13 cellular contexts compared by ENCODE assay signal in the genomic region with DNA sequence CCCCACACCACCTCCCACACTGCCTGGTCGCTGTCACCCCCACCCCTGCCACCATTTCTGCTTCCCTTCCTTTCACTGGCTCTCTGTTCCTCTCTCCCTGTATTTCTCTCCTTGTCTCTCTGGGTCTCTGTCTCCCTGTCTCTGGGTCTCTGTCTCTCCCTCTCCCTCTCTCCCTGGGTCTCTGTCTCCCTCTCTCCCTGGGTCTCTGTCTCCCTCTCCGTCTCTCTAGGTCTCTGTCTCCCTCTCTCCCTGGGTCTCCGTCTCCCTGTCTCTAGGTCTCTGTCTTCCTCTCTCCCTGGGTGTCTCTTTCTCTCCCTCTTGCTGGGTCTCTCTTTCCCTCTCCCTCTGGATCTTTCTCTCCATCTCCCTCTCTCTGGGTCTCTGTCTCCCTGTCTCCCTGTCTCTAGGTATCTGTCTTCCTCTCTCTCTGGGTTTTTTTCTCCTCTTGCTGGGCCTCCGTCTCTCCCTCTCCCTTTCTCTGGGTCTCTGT. TPM values are rescaled to one million over a fixed set of nuclear protein-coding genes. Genes with fewer than 3 reads are reported as not detected.
DNase-seq lines count a peak whose midpoint lies in the region; ATAC-seq and TF ChIP-seq lines count a peak whose summit lies in the region.
"Had no signal": no experiment of that assay in that cellular context is flagged by ENCODE, and none has a peak within 500 bp of the region (broad histone marks: within the 10 kb centered on the region; RNA-seq: fewer than 3 reads in every experiment).

No MANE protein-coding gene starts in this region.

- no peak for TF ChIP-seq POLR2A in vagina (IDR thresholded peaks at IDR 0.05)

- no peaks in the 10 kb centered on the region for H3K9me3 Mint-ChIP-seq in endodermal cell
- H3K9me3 Mint-ChIP-seq in activated CD4-positive, alpha-beta T cell treated with anti-CD3 and anti-CD28 coated beads for 36 hours (ENCODE audit: low read depth), result no peaks in the 10 kb centered on the region
- H3K9me3 Mint-ChIP-seq: IgD-negative memory B cell, type B pancreatic cell had no signal

- ATAC-seq in activated CD4-positive, alpha-beta T cell treated with anti-CD3 and anti-CD28 coated beads for 36 hours, result no peak

- POLR2A ChIA-PET in activated CD4-positive, alpha-beta T cell treated with anti-CD3 and anti-CD28 coated beads for 36 hours (lab: Charles Lee), result no interaction called here

- TF ChIP-seq CTCF in left ventricle myocardium inferior (IDR thresholded peaks at IDR 0.05; ENCODE audit: borderline replicate concordance), result no peak
- TF ChIP-seq CTCF in endodermal cell (conservative IDR thresholded peaks at IDR 0.05), result no peak
- no peak for TF ChIP-seq CTCF in parathyroid adenoma (IDR thresholded peaks at IDR 0.05)
- TF ChIP-seq CTCF in vagina (IDR thresholded peaks at IDR 0.05), result no peak

- intact Hi-C loops in left ventricle myocardium inferior (cut with micrococcal nuclease) (no loop called here), cardiac septum (cut with DNase I) (loop anchor here (10.0 kb wide), 1 partner anchor 194 kb away; no protein-coding TSS in a partner anchor), vagina (cut with DNase I) (no loop called here)
- intact Hi-C loops in activated CD4-positive, alpha-beta T cell treated with anti-CD3 and anti-CD28 coated beads for 36 hours (cut with DNase I, micrococcal nuclease), result no loop called here

- H3K9ac ChIP-seq in endodermal cell (ENCODE audit: extremely low read depth, low read length, poor library complexity, severe bottlenecking) (no peak overlapping the region), parathyroid adenoma (no peak overlapping the region)

- H3K4me1 Mint-ChIP-seq in endodermal cell, result peaks cover 4% of the 10 kb centered on the region
- H3K4me1 Mint-ChIP-seq in activated CD4-positive, alpha-beta T cell treated with anti-CD3 and anti-CD28 coated beads for 36 hours, result peaks cover 9% of the 10 kb centered on the region

- 81 to 89% methylated on average over 4 of the region's 4 CpGs for WGBS in endodermal cell (ENCODE audit: insufficient coverage in 1 of 2, insufficient read length in 1 of 2), 2 experiments

- no peak overlapping the region for H3K4me3 ChIP-seq in left ventricle myocardium inferior
- no peak overlapping the region for H3K4me3 ChIP-seq in endodermal cell (ENCODE audit: low read length)
- H3K4me3 ChIP-seq in parathyroid adenoma (ENCODE audit: low read depth, low read length), result no peak overlapping the region
- no peak overlapping the region for H3K4me3 ChIP-seq in vagina
- H3K4me3 ChIP-seq: skin epidermis had no signal

- no peak overlapping the region for H3K4me2 ChIP-seq in parathyroid adenoma (ENCODE audit: low read length)

- peak overlapping the region; percentile 26 for H3K27ac Mint-ChIP-seq in endodermal cell
- H3K27ac Mint-ChIP-seq in activated CD4-positive, alpha-beta T cell treated with anti-CD3 and anti-CD28 coated beads for 36 hours, result no peak overlapping the region
- H3K27ac Mint-ChIP-seq: type B pancreatic cell had no signal

- peaks cover 29% of the 10 kb centered on the region for H3K79me2 ChIP-seq in parathyroid adenoma

- H3K4me3 Mint-ChIP-seq in endodermal cell, result no peak overlapping the region
- no peak overlapping the region for H3K4me3 Mint-ChIP-seq in activated CD4-positive, alpha-beta T cell treated with anti-CD3 and anti-CD28 coated beads for 36 hours
- H3K4me3 Mint-ChIP-seq: type B pancreatic cell had no signal

- H3K27me3 Mint-ChIP-seq in endodermal cell (ENCODE audit: insufficient read depth), result no peaks in the 10 kb centered on the region
- H3K27me3 Mint-ChIP-seq in activated CD4-positive, alpha-beta T cell treated with anti-CD3 and anti-CD28 coated beads for 36 hours, result no peaks in the 10 kb centered on the region
- H3K27me3 Mint-ChIP-seq: type B pancreatic cell had no signal

- H3K27ac ChIP-seq in left ventricle myocardium inferior (replicated peaks) (peak overlapping the region; percentile 84), endodermal cell (ENCODE audit: low read depth, low read length) (peak overlapping the region; percentile 75), parathyroid adenoma (peak overlapping the region; percentile 19), vagina (peak overlapping the region; percentile 90)

- H3K36me3 Mint-ChIP-seq in endodermal cell (ENCODE audit: low read depth), result no peaks in the 10 kb centered on the region
- H3K36me3 Mint-ChIP-seq in activated CD4-positive, alpha-beta T cell treated with anti-CD3 and anti-CD28 coated beads for 36 hours (ENCODE audit: low read depth), result no peaks in the 10 kb centered on the region
- H3K36me3 Mint-ChIP-seq: IgD-negative memory B cell, type B pancreatic cell had no signal

- H2AFZ ChIP-seq in parathyroid adenoma, result no peak overlapping the region

- DNase-seq in left ventricle myocardium inferior, result no peak
- no peak for DNase-seq in cardiac septum (ENCODE audit: low spot score)
- DNase-seq in endodermal cell, result peak; percentile 39
- no peak for DNase-seq in vagina (ENCODE audit: extremely low spot score in 2 of 2)
- no peak for DNase-seq in NOMO-1 treated with DMSO at 0.1 percent for 48 hours (lab: John Stamatoyannopoulos, UW; ENCODE audit: unreplicated experiment)
- no peak for DNase-seq in NCI-H526 treated with DMSO at 0.1 percent for 48 hours (lab: John Stamatoyannopoulos, UW)
- DNase-seq in activated CD4-positive, alpha-beta T cell treated with anti-CD3 and anti-CD28 coated beads for 36 hours, result no peak
- DNase-seq: SIG-M5 had no signal

- CTCF ChIA-PET in activated CD4-positive, alpha-beta T cell treated with anti-CD3 and anti-CD28 coated beads for 36 hours (lab: Charles Lee), result no interaction called here

- H3K36me3 ChIP-seq in left ventricle myocardium inferior, result no peaks in the 10 kb centered on the region
- no peaks in the 10 kb centered on the region for H3K36me3 ChIP-seq in endodermal cell (ENCODE audit: control insufficient read depth, insufficient read depth, low read length)
- no peaks in the 10 kb centered on the region for H3K36me3 ChIP-seq in parathyroid adenoma (ENCODE audit: control insufficient read depth, insufficient read depth, low read length)
- H3K36me3 ChIP-seq in vagina, result no peaks in the 10 kb centered on the region

- H3K9me3 ChIP-seq in left ventricle myocardium inferior (replicated peaks) (no peaks in the 10 kb centered on the region), endodermal cell (ENCODE audit: control insufficient read depth, low read length) (no peaks in the 10 kb centered on the region), parathyroid adenoma (ENCODE audit: control insufficient read depth, low read length) (no peaks in the 10 kb centered on the region), vagina (no peaks in the 10 kb centered on the region)

- peaks cover 55% of the 10 kb centered on the region for H3K4me1 ChIP-seq in left ventricle myocardium inferior
- H3K4me1 ChIP-seq in endodermal cell (ENCODE audit: control insufficient read depth, insufficient read depth, low read length), result no peaks in the 10 kb centered on the region
- no peaks in the 10 kb centered on the region for H3K4me1 ChIP-seq in parathyroid adenoma
- H3K4me1 ChIP-seq in vagina, result peaks cover 43% of the 10 kb centered on the region

- no peaks in the 10 kb centered on the region for H3K27me3 ChIP-seq in left ventricle myocardium inferior (ENCODE audit: low read depth)
- H3K27me3 ChIP-seq in endodermal cell (ENCODE audit: control insufficient read depth, insufficient read depth, low read length, poor library complexity, severe bottlenecking), result no peaks in the 10 kb centered on the region
- H3K27me3 ChIP-seq in parathyroid adenoma (ENCODE audit: control insufficient read depth, insufficient read depth, low read length), result no peaks in the 10 kb centered on the region
- no peaks in the 10 kb centered on the region for H3K27me3 ChIP-seq in vagina

RNA-seq across cellular contexts. Expression of a gene that starts 21.6 kb away (rescaled TPM):
- total RNA-seq in left ventricle myocardium inferior (6.2 TPM), cardiac septum (5.4 TPM), endodermal cell (10 to 100 TPM in 1 of 2 donors, 1 to 10 TPM in 1; 9.4 to 11.2 TPM), vagina (8.3 TPM)
- polyA plus RNA-seq in endodermal cell (2013, experiment 1 of 2), result 5.7 TPM
- polyA plus RNA-seq in endodermal cell (2013, experiment 2 of 2), result 5.3 TPM
- 10 to 100 TPM in 1 of 2 experiments, 1 to 10 TPM in 1; 9.9 to 11.9 TPM for total RNA-seq in activated CD4-positive, alpha-beta T cell treated with anti-CD3 and anti-CD28 coated beads for 36 hours

RNA-seq across cellular contexts. Expression of a gene that starts 25.1 kb away (rescaled TPM):
- total RNA-seq in left ventricle myocardium inferior (9.7 TPM), cardiac septum (8.8 TPM), endodermal cell (10 to 100 TPM; 26.6 to 29.7 TPM), vagina (7.4 TPM)
- polyA plus RNA-seq in endodermal cell (2013, experiment 1 of 2), result 20.4 TPM
- 17.5 TPM for polyA plus RNA-seq in endodermal cell (2013, experiment 2 of 2)
- 1 to 10 TPM; 5.3 to 9.7 TPM for total RNA-seq in activated CD4-positive, alpha-beta T cell treated with anti-CD3 and anti-CD28 coated beads for 36 hours

RNA-seq across cellular contexts. Expression of a gene that starts 45.7 kb away (rescaled TPM):
- 1.5 TPM for total RNA-seq in left ventricle myocardium inferior
- 3.0 TPM for total RNA-seq in cardiac septum
- 1 to 10 TPM; 5.0 to 7.2 TPM for total RNA-seq in endodermal cell
- 14.1 TPM for polyA plus RNA-seq in endodermal cell (2013, experiment 1 of 2)
- polyA plus RNA-seq in endodermal cell (2013, experiment 2 of 2), result 12.5 TPM
- 4.2 TPM for total RNA-seq in vagina
- under 1 TPM in 1 of 2 experiments, not detected in 1; 0.11 TPM for total RNA-seq in activated CD4-positive, alpha-beta T cell treated with anti-CD3 and anti-CD28 coated beads for 36 hours
- total RNA-seq: mononuclear cell had no signal
- polyA plus RNA-seq: IgD-negative memory B cell had no signal

RNA-seq across cellular contexts. Expression of a gene that starts 51.8 kb away (rescaled TPM):
- 20.0 TPM for total RNA-seq in left ventricle myocardium inferior
- total RNA-seq in cardiac septum, result 29.6 TPM
- total RNA-seq in endodermal cell, result 10 to 100 TPM; 10.4 to 10.5 TPM
- 9.9 TPM for polyA plus RNA-seq in endodermal cell (2013, experiment 1 of 2)
- 11.0 TPM for polyA plus RNA-seq in endodermal cell (2013, experiment 2 of 2)
- total RNA-seq in vagina, result 15.2 TPM
- total RNA-seq in activated CD4-positive, alpha-beta T cell treated with anti-CD3 and anti-CD28 coated beads for 36 hours, result not detected

Comparison
In these comparisons a context has a peak if more than half of its experiments do, and no peak if none do; other contexts are left out.
1. H3K27ac ChIP-seq: peak in every context shown above with its lines; median percentile 90 in vagina; 84 in left ventricle myocardium inferior; 75 in endodermal cell; 19 in parathyroid adenoma.